3 cellular contexts compared by ENCODE assay signal in genomic region chr15:85086855-85087254, GRCh38.
TF ChIP-seq lines count a peak whose summit lies in the region.

No MANE protein-coding gene starts in this region.

TF ChIP-seq in HepG2, 621 proteins besides CTCF, POLR2A, EP300 and RAD21 (continued from another document and continues in another):
- no peak for TF ChIP-seq PATZ1 (CRISPR knock-in tag; IDR thresholded peaks at IDR 0.05)
- no peak for TF ChIP-seq ETV5 (CRISPR knock-in tag; IDR thresholded peaks at IDR 0.05; ENCODE audit: borderline replicate concordance)

TF ChIP-seq in HEK293T, 16 proteins besides CTCF, POLR2A, EP300 and RAD21 (continued from another document):
- no peak for TF ChIP-seq LEF1 (IDR thresholded peaks at IDR 0.05; ENCODE audit: borderline replicate concordance)
- TF ChIP-seq ZNF384 (IDR thresholded peaks at IDR 0.05) = peak; percentile 83
- TF ChIP-seq PKNOX1 (IDR thresholded peaks at IDR 0.05) = no peak

TF ChIP-seq in K562, 482 proteins besides CTCF, POLR2A, EP300 and RAD21 (continued from another document):
- TF ChIP-seq ZBTB40 (IDR thresholded peaks at IDR 0.05) (peak; percentile 77), ZBTB40 (CRISPR knock-in tag; IDR thresholded peaks at IDR 0.05) (peak; percentile 60; the same call in 1 of the 2 replicates)
